In the genomic region with DNA sequence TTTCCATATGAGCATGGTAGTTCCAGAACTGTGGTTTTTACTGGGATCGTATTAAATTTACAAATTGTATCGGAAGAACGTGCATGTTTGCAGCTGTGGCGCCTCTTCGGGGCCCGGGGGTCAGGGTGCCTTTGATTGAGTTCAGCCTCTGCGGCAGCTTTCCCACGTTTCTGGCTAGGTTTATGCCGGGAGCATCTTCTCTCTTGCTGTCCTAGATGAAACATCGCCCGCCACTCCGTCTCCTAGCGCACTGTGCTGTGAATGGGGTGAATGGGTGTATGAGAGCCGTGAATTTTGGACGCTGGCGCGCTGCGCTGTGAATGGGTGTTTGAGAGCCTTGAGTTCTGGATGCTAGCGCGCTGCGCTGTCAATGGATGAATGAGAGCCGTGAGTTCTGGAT, we compare ENCODE assay signal across 19 cellular contexts. TPM values are rescaled to one million over a fixed set of nuclear protein-coding genes. Genes with fewer than 3 reads are reported as not detected.
DNase-seq lines count a peak whose midpoint lies in the region; ATAC-seq and TF ChIP-seq lines count a peak whose summit lies in the region.
"Had no signal": no experiment of that assay in that cellular context is flagged by ENCODE, and none has a peak within 500 bp of the region (broad histone marks: within the 10 kb centered on the region; RNA-seq: fewer than 3 reads in every experiment).

No MANE protein-coding gene starts in this region.

- H3K4me3 Mint-ChIP-seq in T-helper 1 cell treated with Interleukin-12 subunit alpha and Interleukin-12 subunit beta and Interleukin-4 antibody, amounts not matched to agents 30 μg/mL and 1 μg/mL, for 36 hours, result peak overlapping the region; percentile 76
- H3K4me3 Mint-ChIP-seq in CD14-positive monocyte (peak overlapping the region; percentile 61 to 78), nephron (peak overlapping the region; percentile 8 to 73 (median 71))
- peak overlapping the region; percentile 60 for H3K4me3 Mint-ChIP-seq in activated naive CD8-positive, alpha-beta T cell treated with anti-CD3 and anti-CD28 coated beads for 36 hours
- H3K4me3 Mint-ChIP-seq: HFFc6 had no signal

- ATAC-seq in GM21367 (IDR thresholded peaks at IDR 0.05; ENCODE audit: unreplicated experiment), result no peak
- ATAC-seq: naive thymus-derived CD8-positive, alpha-beta T cell had no signal

- intact Hi-C loops in CD14-positive monocyte (cut with micrococcal nuclease), result no loop called here

- no peak for DNase-seq in T-helper 1 cell
- DNase-seq in CD14-positive monocyte (ENCODE audit: low spot score), result no peak
- DNase-seq in activated naive CD8-positive, alpha-beta T cell treated with anti-CD3 and anti-CD28 coated beads for 36 hours, result no peak
- DNase-seq in G401 (ENCODE audit: low spot score), result no peak
- no peak for DNase-seq in AG20443 (ENCODE audit: low spot score)
- DNase-seq: activated gamma-delta T cell treated with Interleukin-2 at 50 U/mL for 16 hours; foreskin fibroblast; HFFc6; naive thymus-derived CD8-positive, alpha-beta T cell; NCI-H1105 treated with DMSO at 0.1 percent for 48 hours; NCI-H526 treated with DMSO at 0.1 percent for 48 hours; stimulated activated CD4-positive, alpha-beta T cell treated with anti-CD3 and anti-CD28 coated beads, Interleukin-4, amount 100 ng/mL, for 4 hours had no signal

- no peak for TF ChIP-seq CTCF in CD14-positive monocyte (IDR thresholded peaks at IDR 0.05)
- no peak for TF ChIP-seq CTCF in nephron (IDR thresholded peaks at IDR 0.05; ENCODE audit: unreplicated experiment in 3 of 3)

- peaks cover 2% of the 10 kb centered on the region for H3K36me3 Mint-ChIP-seq in T-helper 1 cell treated with Interleukin-12 subunit alpha and Interleukin-12 subunit beta and Interleukin-4 antibody, amounts not matched to agents 30 μg/mL and 1 μg/mL, for 36 hours (ENCODE audit: low read depth)
- H3K36me3 Mint-ChIP-seq in CD14-positive monocyte (peaks cover 4 to 6% of the 10 kb centered on the region in 2 donors), nephron (ENCODE audit: low read depth) (no peaks in the 10 kb centered on the region)
- H3K36me3 Mint-ChIP-seq in activated naive CD8-positive, alpha-beta T cell treated with anti-CD3 and anti-CD28 coated beads for 36 hours, result peaks cover 13% of the 10 kb centered on the region
- H3K36me3 Mint-ChIP-seq: naive thymus-derived CD8-positive, alpha-beta T cell had no signal

- peaks cover 22% of the 10 kb centered on the region for H3K4me1 Mint-ChIP-seq in T-helper 1 cell treated with Interleukin-12 subunit alpha and Interleukin-12 subunit beta and Interleukin-4 antibody, amounts not matched to agents 30 μg/mL and 1 μg/mL, for 36 hours (ENCODE audit: low read depth)
- H3K4me1 Mint-ChIP-seq in CD14-positive monocyte (peaks cover 32% of the 10 kb centered on the region), nephron (peaks cover 25% of the 10 kb centered on the region)
- peaks cover 35% of the 10 kb centered on the region for H3K4me1 Mint-ChIP-seq in activated naive CD8-positive, alpha-beta T cell treated with anti-CD3 and anti-CD28 coated beads for 36 hours

- H3K27me3 Mint-ChIP-seq in T-helper 1 cell treated with Interleukin-12 subunit alpha and Interleukin-12 subunit beta and Interleukin-4 antibody, amounts not matched to agents 30 μg/mL and 1 μg/mL, for 36 hours (ENCODE audit: low read depth), result no peaks in the 10 kb centered on the region
- H3K27me3 Mint-ChIP-seq in CD14-positive monocyte (ENCODE audit: low read depth in 3 of 3) (peaks cover 7 to 24% (median 22%) of the 10 kb centered on the region in 3 donors), nephron (ENCODE audit: low read depth) (peaks cover 17% of the 10 kb centered on the region)
- peaks cover 9% of the 10 kb centered on the region for H3K27me3 Mint-ChIP-seq in activated naive CD8-positive, alpha-beta T cell treated with anti-CD3 and anti-CD28 coated beads for 36 hours

- H3K9me3 Mint-ChIP-seq in T-helper 1 cell treated with Interleukin-12 subunit alpha and Interleukin-12 subunit beta and Interleukin-4 antibody, amounts not matched to agents 30 μg/mL and 1 μg/mL, for 36 hours, result no peaks in the 10 kb centered on the region
- H3K9me3 Mint-ChIP-seq in CD14-positive monocyte (peaks cover 0 to 5% (median 0%) of the 10 kb centered on the region in 7 donors), nephron (no peaks in the 10 kb centered on the region)
- H3K9me3 Mint-ChIP-seq in activated naive CD8-positive, alpha-beta T cell treated with anti-CD3 and anti-CD28 coated beads for 36 hours, result peaks cover 3% of the 10 kb centered on the region
- H3K9me3 Mint-ChIP-seq: HFFc6; naive thymus-derived CD8-positive, alpha-beta T cell had no signal

- in situ Hi-C loops in G401 (cut with HindIII; ENCODE audit: low sequenced_read_pairs), result no loop called here

- H3K27ac Mint-ChIP-seq in T-helper 1 cell treated with Interleukin-12 subunit alpha and Interleukin-12 subunit beta and Interleukin-4 antibody, amounts not matched to agents 30 μg/mL and 1 μg/mL, for 36 hours, result peak overlapping the region; percentile 80
- H3K27ac Mint-ChIP-seq in CD14-positive monocyte (no peak overlapping the region), nephron (peak overlapping the region in 1 of 3 experiments; percentile 53)
- H3K27ac Mint-ChIP-seq in activated naive CD8-positive, alpha-beta T cell treated with anti-CD3 and anti-CD28 coated beads for 36 hours, result peak overlapping the region; percentile 84
- H3K27ac Mint-ChIP-seq: HFFc6 had no signal

RNA-seq across cellular contexts. Expression of a gene that starts 12.3 kb away (rescaled TPM):
- under 1 TPM in 1 of 2 donors, not detected in 1; 0.08 TPM for polyA plus RNA-seq in CD14-positive monocyte
- total RNA-seq in activated naive CD8-positive, alpha-beta T cell treated with anti-CD3 and anti-CD28 coated beads for 36 hours, result 10 to 100 TPM; 24.3 TPM
- 0.62 TPM in 1 of 2 replicates, not detected in the other for total RNA-seq in G401 (2014; rRNA removed; shearing (Covaris generic))
- total RNA-seq: endothelial cell of umbilical vein, hepatocyte, HFFc6, SJSA1, temporal lobe had no signal
- polyA plus RNA-seq: endothelial cell of umbilical vein had no signal

RNA-seq across cellular contexts. Expression of a gene that starts 23.1 kb away (rescaled TPM):
- polyA plus RNA-seq in CD14-positive monocyte, result not detected
- total RNA-seq in activated naive CD8-positive, alpha-beta T cell treated with anti-CD3 and anti-CD28 coated beads for 36 hours, result under 1 TPM in 1 of 2 experiments, not detected in 1; 0.20 TPM
- total RNA-seq in G401 (2014; rRNA removed; shearing (Covaris generic)), result not detected in 2 replicates
- total RNA-seq: endothelial cell of umbilical vein; hepatocyte; HFFc6; naive thymus-derived CD8-positive, alpha-beta T cell; SJSA1 had no signal
- polyA plus RNA-seq: endothelial cell of umbilical vein; hepatocyte; naive thymus-derived CD8-positive, alpha-beta T cell had no signal

RNA-seq across cellular contexts. Expression of a gene that starts 37.4 kb away (rescaled TPM):
- under 1 TPM; 0.26 to 0.99 TPM for polyA plus RNA-seq in CD14-positive monocyte
- total RNA-seq in activated naive CD8-positive, alpha-beta T cell treated with anti-CD3 and anti-CD28 coated beads for 36 hours, result under 1 TPM; 0.08 to 0.40 TPM
- not detected in 2 replicates for total RNA-seq in G401 (2014; rRNA removed; shearing (Covaris generic))
- total RNA-seq: endothelial cell of umbilical vein; naive thymus-derived CD8-positive, alpha-beta T cell; SJSA1 had no signal
- polyA plus RNA-seq: endothelial cell of umbilical vein; naive thymus-derived CD8-positive, alpha-beta T cell had no signal

Comparison
In these comparisons a context has a peak if more than half of its experiments do, and no peak if none do; other contexts are left out.
1. H3K27ac Mint-ChIP-seq: peak in T-helper 1 cell treated with Interleukin-12 subunit alpha and Interleukin-12 subunit beta and Interleukin-4 antibody, amounts not matched to agents 30 μg/mL and 1 μg/mL, for 36 hours (single experiment) and activated naive CD8-positive, alpha-beta T cell treated with anti-CD3 and anti-CD28 coated beads for 36 hours (single experiment); none in CD14-positive monocyte (0 of 7).
2. RNA of a gene that starts 12.3 kb away (total RNA-seq): 24.3 TPM in activated naive CD8-positive, alpha-beta T cell treated with anti-CD3 and anti-CD28 coated beads for 36 hours; 0.62 TPM in G401; every median in the first group is over 10 times any median in the second.
3. Peak in every context shown above with its lines, with median percentiles within 50 percentile points of each other: H3K4me3 Mint-ChIP-seq.